ENCODE assay signal across 8 cellular contexts in genomic region chr16:4957720-4958509, GRCh38.
DNase-seq lines count a peak whose midpoint lies in the region.

Gene SEC14L5, plus strand, starts transcription at chr16:4958330. Its CDS starts 994 bp downstream, at chr16:4959324.

- H3K4me3 ChIP-seq in HAP-1, result peak within 1 kb of the TSS; percentile 38

- H3K4me1 Mint-ChIP-seq in activated naive CD8-positive, alpha-beta T cell (ENCODE audit: low read depth), result peaks cover 17% of the 10 kb centered on the region

- H3K27ac Mint-ChIP-seq in activated naive CD8-positive, alpha-beta T cell, result no peak within 1 kb of the TSS

- no peaks in the 10 kb centered on the region for H3K36me3 Mint-ChIP-seq in activated naive CD8-positive, alpha-beta T cell

- H3K4me3 Mint-ChIP-seq in activated naive CD8-positive, alpha-beta T cell, result peak within 1 kb of the TSS; percentile 88

- H3K36me3 ChIP-seq in HAP-1 (replicated peaks), result no peaks in the 10 kb centered on the region

- peaks cover 16% of the 10 kb centered on the region for H3K27me3 Mint-ChIP-seq in activated naive CD8-positive, alpha-beta T cell

- peak within 1 kb of the TSS; percentile 94 for H3K27ac ChIP-seq in substantia nigra (ENCODE audit: low read depth, low read length, poor library complexity, severe bottlenecking)

- H3K4me1 ChIP-seq in HAP-1, result no peaks in the 10 kb centered on the region

- no peaks in the 10 kb centered on the region for H3K9me3 Mint-ChIP-seq in activated naive CD8-positive, alpha-beta T cell (ENCODE audit: low read depth)

- in situ Hi-C loops in HAP-1 (cut with MboI; ENCODE audit: low sequenced_read_pairs), result loop anchor here (10.0 kb wide), 2 partner anchors 203 to 443 kb away; no protein-coding TSS in a partner anchor

- peak; percentile 97 for DNase-seq in DMS79 (lab: John Stamatoyannopoulos, UW)
- DNase-seq in HAP-1 (ENCODE audit: low spot score in 2 of 2), result peak; percentile 95 to 100
- DNase-seq in NCI-H1048 (lab: John Stamatoyannopoulos, UW), result peak; percentile 70
- peak; percentile 93 for DNase-seq in SKM-1 (lab: John Stamatoyannopoulos, UW; ENCODE audit: unreplicated experiment)
- DNase-seq in glomerular visceral epithelial cell (ENCODE audit: extremely low spot score), result peak; percentile 98
- peak; percentile 67 to 99 (median 96) for DNase-seq in nucleus accumbens (lab: John Stamatoyannopoulos, UW)
- peak; percentile 70 to 99 (median 95) for DNase-seq in substantia nigra (lab: John Stamatoyannopoulos, UW)

- H3K9me3 ChIP-seq in HAP-1, result no peaks in the 10 kb centered on the region

- peaks cover 10% of the 10 kb centered on the region; the same call in 1 of the 2 replicates for H3K27me3 ChIP-seq in HAP-1 (ENCODE audit: low read depth)

Comparison
In these comparisons a context has a peak if more than half of its experiments do, and no peak if none do; other contexts are left out.
1. Peak in every context shown above with its lines: DNase-seq, H3K4me3 ChIP-seq and H3K27ac ChIP-seq.